8 cellular contexts compared by ENCODE assay signal in genomic region chr2:219597552-219598307, GRCh38. TPM values are rescaled to one million over a fixed set of nuclear protein-coding genes. Genes with fewer than 3 reads are reported as not detected.
DNase-seq lines count a peak whose midpoint lies in the region; ATAC-seq, FAIRE-seq and TF ChIP-seq lines count a peak whose summit lies in the region.

Gene STK11IP, plus strand, starts transcription at chr2:219597857. Its CDS starts 263 bp downstream, at chr2:219598120.

- no peaks in the 10 kb centered on the region for H3K9me3 ChIP-seq in body of pancreas

- H3K4me3 ChIP-seq in body of pancreas = peak within 1 kb of the TSS; percentile 35 to 49

- H3K27ac ChIP-seq in 22Rv1 (peak within 1 kb of the TSS; percentile 87), body of pancreas (peak within 1 kb of the TSS; percentile 84 to 94 (median 88))

- ATAC-seq in GM18520 (IDR thresholded peaks at IDR 0.05; ENCODE audit: unreplicated experiment) (peak; percentile 79), HG03064 (IDR thresholded peaks at IDR 0.05; ENCODE audit: low read depth, unreplicated experiment) (peak; percentile 96), body of pancreas (peak; percentile 96), sciatic nerve (peak; percentile 98)

- WGBS in body of pancreas, 2 donors = 0% methylated on average over 49 to 57 of the region's 57 CpGs

- TF ChIP-seq POLR2A in body of pancreas (IDR thresholded peaks at IDR 0.05) = peak; percentile 80 to 98 (median 97)

- H3K4me1 ChIP-seq in body of pancreas = peaks cover 19% of the 10 kb centered on the region

- peaks cover 0 to 2% of the 10 kb centered on the region in 2 donors for H3K36me3 ChIP-seq in body of pancreas (replicated peaks in 1 of 2; ENCODE audit: insufficient read depth in 1 of 2, low read depth in 2 of 2)

- H3K27me3 ChIP-seq in body of pancreas = no peaks in the 10 kb centered on the region

- FAIRE-seq in TTC549 (lab: Jason Lieb, UNC) = peak; percentile 80

- no peak for TF ChIP-seq CTCF in 22Rv1 (IDR thresholded peaks at IDR 0.05)
- peak in 2 of 7 experiments; percentile 2 to 7 for TF ChIP-seq CTCF in body of pancreas (IDR thresholded peaks at IDR 0.05)

- peak; percentile 83 for DNase-seq in NCI-H2107 treated with DMSO at 0.1 percent for 48 hours (lab: John Stamatoyannopoulos, UW; ENCODE audit: unreplicated experiment)
- DNase-seq in body of pancreas = peak; percentile 97 to 98 (median 98)
- DNase-seq in iPS DF 19.7 (ENCODE audit: low read depth, low spot score) = peak; percentile 90
- peak; percentile 97 for DNase-seq in sciatic nerve (ENCODE audit: low spot score)

- intact Hi-C loops in body of pancreas (cut with DNase I) (no loop called here), sciatic nerve (cut with DNase I) (no loop called here)

RNA-seq across cellular contexts. Expression of gene STK11IP, which starts in this region (rescaled TPM):
- total RNA-seq in body of pancreas = 10 to 100 TPM in 1 of 2 donors, 1 to 10 TPM in 1; 9.6 to 18.1 TPM
- total RNA-seq in sciatic nerve = 58.5 TPM

Comparison
In these comparisons a context has a peak if more than half of its experiments do, and no peak if none do; other contexts are left out.
1. Peak in every context shown above with its lines: DNase-seq, ATAC-seq, H3K4me3 ChIP-seq and H3K27ac ChIP-seq.